1 cellular context compared by ENCODE assay signal in the genomic region with DNA sequence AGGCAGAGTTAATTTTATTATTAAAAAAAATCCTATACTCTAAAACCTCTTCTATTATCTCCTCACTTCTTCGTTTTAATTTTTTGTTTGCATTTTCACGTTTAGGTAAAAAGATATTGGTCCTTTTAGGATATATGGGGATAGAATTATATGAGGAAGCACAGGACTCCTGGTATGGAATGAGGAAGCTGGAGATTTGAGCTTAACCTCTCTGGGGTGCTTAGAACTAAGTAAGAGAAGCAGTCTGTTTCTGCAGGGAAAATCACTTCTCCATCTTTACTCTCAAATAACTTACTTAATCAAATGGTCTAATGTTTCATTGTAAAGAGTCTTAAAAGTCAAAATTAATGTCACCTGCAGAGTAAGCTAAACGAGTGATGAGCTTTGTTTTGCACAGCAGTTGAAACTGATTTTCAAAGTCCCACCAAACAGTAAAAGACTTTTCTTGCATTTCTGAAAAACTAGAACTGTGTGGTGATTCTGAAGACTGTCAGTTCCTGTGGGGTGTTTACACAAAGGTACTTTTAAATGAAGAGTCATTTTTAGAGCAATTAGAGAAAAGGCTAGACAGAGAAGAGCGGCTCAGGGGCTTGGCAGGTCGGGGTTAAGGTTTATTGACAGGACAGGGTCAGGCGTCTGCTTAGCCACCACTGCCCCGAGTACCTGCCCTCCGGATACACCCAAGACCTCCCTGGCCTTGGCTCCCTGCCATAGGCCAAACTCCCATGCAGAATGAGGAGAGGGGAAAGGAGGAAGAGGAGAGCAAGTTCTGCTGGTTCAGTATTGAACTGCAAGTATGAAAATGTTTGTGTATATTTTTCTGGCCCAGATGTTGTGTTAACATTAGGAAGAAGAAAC.
TF ChIP-seq lines count a peak whose summit lies in the region.

No MANE protein-coding gene starts in this region.

TF ChIP-seq in HepG2, 621 proteins besides CTCF, POLR2A, EP300 and RAD21 (continues in another document):
- TF ChIP-seq PAX8 (CRISPR knock-in tag; IDR thresholded peaks at IDR 0.05; ENCODE audit: borderline replicate concordance) (0 out of 2 replicates have a peak, but pooled peaks have one; percentile 26), ZNF496 (CRISPR knock-in tag; IDR thresholded peaks at IDR 0.05; ENCODE audit: insufficient replicate concordance) (no peak), TAF1 (CRISPR knock-in tag; IDR thresholded peaks at IDR 0.05) (no peak), PPARG (CRISPR knock-in tag; conservative IDR thresholded peaks at IDR 0.05) (peak; percentile 68), YEATS4 (CRISPR knock-in tag; IDR thresholded peaks at IDR 0.05; ENCODE audit: borderline replicate concordance) (no peak), ZFX (CRISPR knock-in tag; IDR thresholded peaks at IDR 0.05; ENCODE audit: low read depth) (peak; percentile 40; the same call in 1 of the 2 replicates), IKZF1 (IDR thresholded peaks at IDR 0.05) (no peak), ZNF569 (CRISPR knock-in tag; IDR thresholded peaks at IDR 0.05; ENCODE audit: borderline replicate concordance) (no peak), SOX6 (IDR thresholded peaks at IDR 0.05) (no peak), SOX6 (CRISPR knock-in tag; IDR thresholded peaks at IDR 0.05) (peak; percentile 50; the same call in 1 of the 2 replicates), BCL6 (CRISPR knock-in tag; IDR thresholded peaks at IDR 0.05) (peak; percentile 72; the same call in 1 of the 2 replicates), TBX2 (CRISPR knock-in tag; IDR thresholded peaks at IDR 0.05; ENCODE audit: borderline replicate concordance) (no peak), ZNF143 (CRISPR knock-in tag; IDR thresholded peaks at IDR 0.05) (no peak), ZFP41 (CRISPR knock-in tag; IDR thresholded peaks at IDR 0.05; ENCODE audit: borderline replicate concordance) (no peak), SETDB1 (CRISPR knock-in tag; IDR thresholded peaks at IDR 0.05; ENCODE audit: borderline replicate concordance) (no peak), ZNF354B (CRISPR knock-in tag; IDR thresholded peaks at IDR 0.05) (no peak), HDAC2 (CRISPR knock-in tag; IDR thresholded peaks at IDR 0.05) (peak; percentile 53; the same call in 1 of the 2 replicates), ZNF646 (CRISPR knock-in tag; IDR thresholded peaks at IDR 0.05) (no peak), NR2F2 (IDR thresholded peaks at IDR 0.05; ENCODE audit: borderline replicate concordance, low read depth) (peak; percentile 85), JDP2 (CRISPR knock-in tag; IDR thresholded peaks at IDR 0.05; ENCODE audit: borderline replicate concordance) (no peak), WIZ (CRISPR knock-in tag; IDR thresholded peaks at IDR 0.05) (no peak), YEATS2 (CRISPR knock-in tag; IDR thresholded peaks at IDR 0.05; ENCODE audit: borderline replicate concordance) (no peak), ZNF331 (CRISPR knock-in tag; IDR thresholded peaks at IDR 0.05) (peak; percentile 52; the same call in 1 of the 2 replicates), RXRB (CRISPR knock-in tag; IDR thresholded peaks at IDR 0.05; ENCODE audit: borderline replicate concordance) (peak; percentile 76), PITX1 (CRISPR knock-in tag; IDR thresholded peaks at IDR 0.05) (peak; percentile 32; the same call in 1 of the 2 replicates), HOXA3 (CRISPR knock-in tag; IDR thresholded peaks at IDR 0.05) (peak; percentile 33; the same call in 1 of the 2 replicates), ZSCAN31 (CRISPR knock-in tag; IDR thresholded peaks at IDR 0.05; ENCODE audit: low read depth) (no peak), MIER3 (CRISPR knock-in tag; IDR thresholded peaks at IDR 0.05; ENCODE audit: borderline replicate concordance) (no peak), ZNF12 (CRISPR knock-in tag; IDR thresholded peaks at IDR 0.05) (no peak), HNRNPL (IDR thresholded peaks at IDR 0.05; ENCODE audit: low read depth, low read length) (no peak)
- TF ChIP-seq, protein P1, sequence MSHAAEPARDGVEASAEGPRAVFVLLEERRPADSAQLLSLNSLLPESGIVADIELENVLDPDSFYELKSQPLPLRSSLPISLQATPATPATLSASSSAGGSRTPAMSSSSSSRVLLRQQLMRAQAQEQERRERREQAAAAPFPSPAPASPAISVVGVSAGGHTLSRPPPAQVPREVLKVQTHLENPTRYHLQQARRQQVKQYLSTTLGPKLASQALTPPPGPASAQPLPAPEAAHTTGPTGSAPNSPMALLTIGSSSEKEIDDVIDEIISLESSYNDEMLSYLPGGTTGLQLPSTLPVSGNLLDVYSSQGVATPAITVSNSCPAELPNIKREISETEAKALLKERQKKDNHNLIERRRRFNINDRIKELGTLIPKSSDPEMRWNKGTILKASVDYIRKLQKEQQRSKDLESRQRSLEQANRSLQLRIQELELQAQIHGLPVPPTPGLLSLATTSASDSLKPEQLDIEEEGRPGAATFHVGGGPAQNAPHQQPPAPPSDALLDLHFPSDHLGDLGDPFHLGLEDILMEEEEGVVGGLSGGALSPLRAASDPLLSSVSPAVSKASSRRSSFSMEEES (CRISPR knock-in tag; IDR thresholded peaks at IDR 0.05), result 0 out of 2 replicates have a peak, but pooled peaks have one; percentile 27
- TF ChIP-seq, protein P2, sequence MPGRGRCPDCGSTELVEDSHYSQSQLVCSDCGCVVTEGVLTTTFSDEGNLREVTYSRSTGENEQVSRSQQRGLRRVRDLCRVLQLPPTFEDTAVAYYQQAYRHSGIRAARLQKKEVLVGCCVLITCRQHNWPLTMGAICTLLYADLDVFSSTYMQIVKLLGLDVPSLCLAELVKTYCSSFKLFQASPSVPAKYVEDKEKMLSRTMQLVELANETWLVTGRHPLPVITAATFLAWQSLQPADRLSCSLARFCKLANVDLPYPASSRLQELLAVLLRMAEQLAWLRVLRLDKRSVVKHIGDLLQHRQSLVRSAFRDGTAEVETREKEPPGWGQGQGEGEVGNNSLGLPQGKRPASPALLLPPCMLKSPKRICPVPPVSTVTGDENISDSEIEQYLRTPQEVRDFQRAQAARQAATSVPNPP (CRISPR knock-in tag; IDR thresholded peaks at IDR 0.05), result no peak
- TF ChIP-seq, protein P3, sequence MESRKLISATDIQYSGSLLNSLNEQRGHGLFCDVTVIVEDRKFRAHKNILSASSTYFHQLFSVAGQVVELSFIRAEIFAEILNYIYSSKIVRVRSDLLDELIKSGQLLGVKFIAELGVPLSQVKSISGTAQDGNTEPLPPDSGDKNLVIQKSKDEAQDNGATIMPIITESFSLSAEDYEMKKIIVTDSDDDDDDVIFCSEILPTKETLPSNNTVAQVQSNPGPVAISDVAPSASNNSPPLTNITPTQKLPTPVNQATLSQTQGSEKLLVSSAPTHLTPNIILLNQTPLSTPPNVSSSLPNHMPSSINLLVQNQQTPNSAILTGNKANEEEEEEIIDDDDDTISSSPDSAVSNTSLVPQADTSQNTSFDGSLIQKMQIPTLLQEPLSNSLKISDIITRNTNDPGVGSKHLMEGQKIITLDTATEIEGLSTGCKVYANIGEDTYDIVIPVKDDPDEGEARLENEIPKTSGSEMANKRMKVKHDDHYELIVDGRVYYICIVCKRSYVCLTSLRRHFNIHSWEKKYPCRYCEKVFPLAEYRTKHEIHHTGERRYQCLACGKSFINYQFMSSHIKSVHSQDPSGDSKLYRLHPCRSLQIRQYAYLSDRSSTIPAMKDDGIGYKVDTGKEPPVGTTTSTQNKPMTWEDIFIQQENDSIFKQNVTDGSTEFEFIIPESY (CRISPR knock-in tag; IDR thresholded peaks at IDR 0.05), result no peak
- TF ChIP-seq, protein P4, sequence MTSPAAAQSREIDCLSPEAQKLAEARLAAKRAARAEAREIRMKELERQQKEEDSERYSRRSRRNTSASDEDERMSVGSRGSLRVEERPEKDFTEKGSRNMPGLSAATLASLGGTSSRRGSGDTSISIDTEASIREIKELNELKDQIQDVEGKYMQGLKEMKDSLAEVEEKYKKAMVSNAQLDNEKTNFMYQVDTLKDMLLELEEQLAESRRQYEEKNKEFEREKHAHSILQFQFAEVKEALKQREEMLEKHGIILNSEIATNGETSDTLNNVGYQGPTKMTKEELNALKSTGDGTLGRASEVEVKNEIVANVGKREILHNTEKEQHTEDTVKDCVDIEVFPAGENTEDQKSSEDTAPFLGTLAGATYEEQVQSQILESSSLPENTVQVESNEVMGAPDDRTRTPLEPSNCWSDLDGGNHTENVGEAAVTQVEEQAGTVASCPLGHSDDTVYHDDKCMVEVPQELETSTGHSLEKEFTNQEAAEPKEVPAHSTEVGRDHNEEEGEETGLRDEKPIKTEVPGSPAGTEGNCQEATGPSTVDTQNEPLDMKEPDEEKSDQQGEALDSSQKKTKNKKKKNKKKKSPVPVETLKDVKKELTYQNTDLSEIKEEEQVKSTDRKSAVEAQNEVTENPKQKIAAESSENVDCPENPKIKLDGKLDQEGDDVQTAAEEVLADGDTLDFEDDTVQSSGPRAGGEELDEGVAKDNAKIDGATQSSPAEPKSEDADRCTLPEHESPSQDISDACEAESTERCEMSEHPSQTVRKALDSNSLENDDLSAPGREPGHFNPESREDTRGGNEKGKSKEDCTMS (CRISPR knock-in tag; conservative IDR thresholded peaks at IDR 0.05), result no peak
- TF ChIP-seq, protein P5, sequence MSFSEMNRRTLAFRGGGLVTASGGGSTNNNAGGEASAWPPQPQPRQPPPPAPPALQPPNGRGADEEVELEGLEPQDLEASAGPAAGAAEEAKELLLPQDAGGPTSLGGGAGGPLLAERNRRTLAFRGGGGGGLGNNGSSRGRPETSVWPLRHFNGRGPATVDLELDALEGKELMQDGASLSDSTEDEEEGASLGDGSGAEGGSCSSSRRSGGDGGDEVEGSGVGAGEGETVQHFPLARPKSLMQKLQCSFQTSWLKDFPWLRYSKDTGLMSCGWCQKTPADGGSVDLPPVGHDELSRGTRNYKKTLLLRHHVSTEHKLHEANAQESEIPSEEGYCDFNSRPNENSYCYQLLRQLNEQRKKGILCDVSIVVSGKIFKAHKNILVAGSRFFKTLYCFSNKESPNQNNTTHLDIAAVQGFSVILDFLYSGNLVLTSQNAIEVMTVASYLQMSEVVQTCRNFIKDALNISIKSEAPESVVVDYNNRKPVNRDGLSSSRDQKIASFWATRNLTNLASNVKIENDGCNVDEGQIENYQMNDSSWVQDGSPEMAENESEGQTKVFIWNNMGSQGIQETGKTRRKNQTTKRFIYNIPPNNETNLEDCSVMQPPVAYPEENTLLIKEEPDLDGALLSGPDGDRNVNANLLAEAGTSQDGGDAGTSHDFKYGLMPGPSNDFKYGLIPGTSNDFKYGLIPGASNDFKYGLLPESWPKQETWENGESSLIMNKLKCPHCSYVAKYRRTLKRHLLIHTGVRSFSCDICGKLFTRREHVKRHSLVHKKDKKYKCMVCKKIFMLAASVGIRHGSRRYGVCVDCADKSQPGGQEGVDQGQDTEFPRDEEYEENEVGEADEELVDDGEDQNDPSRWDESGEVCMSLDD (CRISPR knock-in tag; IDR thresholded peaks at IDR 0.05; ENCODE audit: borderline replicate concordance), result no peak
